Comparison of ENCODE assay signal across 10 cellular contexts in genomic region chr7:43750016-43750887, GRCh38.
DNase-seq lines count a peak whose midpoint lies in the region; ATAC-seq lines count a peak whose summit lies in the region.
"Had no signal": no experiment of that assay in that cellular context is flagged by ENCODE, and none has a peak within 500 bp of the region (broad histone marks: within the 10 kb centered on the region; RNA-seq: fewer than 3 reads in every experiment).

No MANE protein-coding gene starts in this region.

- H3K27me3 Mint-ChIP-seq in stimulated activated naive CD8-positive, alpha-beta T cell treated with anti-CD3 and anti-CD28 coated beads, Interleukin-15, Interleukin-2, amounts not matched to agents 100 ng/mL and 50 ng/mL, for 24 hours: peaks cover 15% of the 10 kb centered on the region

- DNase-seq in stimulated activated naive CD8-positive, alpha-beta T cell treated with anti-CD3 and anti-CD28 coated beads, Interleukin-15, Interleukin-2, amounts not matched to agents 100 U/mL and 50 U/mL, for 24 hours: no peak
- DNase-seq in NCI-H82 (lab: John Stamatoyannopoulos, UW) (peak; percentile 99), fibroblast of peridontal ligament (ENCODE audit: extremely low read depth) (peak; percentile 31), middle frontal gyrus (ENCODE audit: extremely low spot score, low spot score) (no peak), NCI-H2227 treated with DMSO at 0.1 percent for 48 hours (lab: John Stamatoyannopoulos, UW) (no peak), HuH-7.5 (ENCODE audit: low spot score) (no peak)
- DNase-seq: NCI-H1930 had no signal

- H3K36me3 Mint-ChIP-seq in stimulated activated naive CD8-positive, alpha-beta T cell treated with anti-CD3 and anti-CD28 coated beads, Interleukin-15, Interleukin-2, amounts not matched to agents 100 ng/mL and 50 ng/mL, for 24 hours (ENCODE audit: low read depth): no peaks in the 10 kb centered on the region
- H3K36me3 Mint-ChIP-seq: CD4-positive, CD25-positive, alpha-beta regulatory T cell had no signal

- no peak overlapping the region for H3K4me3 Mint-ChIP-seq in stimulated activated naive CD8-positive, alpha-beta T cell treated with anti-CD3 and anti-CD28 coated beads, Interleukin-15, Interleukin-2, amounts not matched to agents 100 ng/mL and 50 ng/mL, for 24 hours
- H3K4me3 Mint-ChIP-seq: CD4-positive, CD25-positive, alpha-beta regulatory T cell had no signal

- no peaks in the 10 kb centered on the region for H3K9me3 Mint-ChIP-seq in stimulated activated naive CD8-positive, alpha-beta T cell treated with anti-CD3 and anti-CD28 coated beads, Interleukin-15, Interleukin-2, amounts not matched to agents 100 ng/mL and 50 ng/mL, for 24 hours
- H3K9me3 Mint-ChIP-seq: CD4-positive, CD25-positive, alpha-beta regulatory T cell had no signal

- no peak for ATAC-seq in stimulated activated naive CD8-positive, alpha-beta T cell treated with anti-CD3 and anti-CD28 coated beads, Interleukin-15, Interleukin-2, amounts not matched to agents 100 U/mL and 50 U/mL, for 24 hours
- ATAC-seq in GM21576 (IDR thresholded peaks at IDR 0.05; ENCODE audit: unreplicated experiment): no peak

- H3K27ac Mint-ChIP-seq in stimulated activated naive CD8-positive, alpha-beta T cell treated with anti-CD3 and anti-CD28 coated beads, Interleukin-15, Interleukin-2, amounts not matched to agents 100 ng/mL and 50 ng/mL, for 24 hours: peak overlapping the region; percentile 31

- H3K4me1 Mint-ChIP-seq in stimulated activated naive CD8-positive, alpha-beta T cell treated with anti-CD3 and anti-CD28 coated beads, Interleukin-15, Interleukin-2, amounts not matched to agents 100 ng/mL and 50 ng/mL, for 24 hours (ENCODE audit: low read depth): peaks cover 11% of the 10 kb centered on the region

Comparison
In these comparisons a context has a peak if more than half of its experiments do, and no peak if none do; other contexts are left out.
1. DNase-seq: peak in NCI-H82 (single experiment) and fibroblast of peridontal ligament (single experiment); none in stimulated activated naive CD8-positive, alpha-beta T cell treated with anti-CD3 and anti-CD28 coated beads, Interleukin-15, Interleukin-2, amounts not matched to agents 100 U/mL and 50 U/mL, for 24 hours (single experiment), middle frontal gyrus (single experiment), NCI-H2227 treated with DMSO at 0.1 percent for 48 hours (single experiment) and HuH-7.5 (single experiment).